Comparison of ENCODE assay signal across 31 cellular contexts in genomic region chr2:26466662-26467310, GRCh38. TPM values are rescaled to one million over a fixed set of nuclear protein-coding genes. Genes with fewer than 3 reads are reported as not detected.
"Had no signal": no experiment of that assay in that cellular context is flagged by ENCODE, and none has a peak within 500 bp of the region (broad histone marks: within the 10 kb centered on the region; RNA-seq: fewer than 3 reads in every experiment).

No MANE protein-coding gene starts in this region.

- H3K36me3 Mint-ChIP-seq: activated CD4-positive, alpha-beta memory T cell treated with anti-CD3 and anti-CD28 coated beads for 36 hours; WTC11 had no signal

- H3K4me1 ChIP-seq: SJSA1 had no signal

- H3K4me3 ChIP-seq: adrenal gland, SJSA1 had no signal

- H3K27me3 ChIP-seq: adrenal gland, SJSA1 had no signal

- H3K4me3 Mint-ChIP-seq: activated CD4-positive, alpha-beta memory T cell treated with anti-CD3 and anti-CD28 coated beads for 36 hours; activated CD4-positive, alpha-beta T cell treated with anti-CD3 and anti-CD28 coated beads, Interleukin-2, amount 10 ng/mL, durations not matched to agents 24 days and 14 days; activated naive CD8-positive, alpha-beta T cell treated with anti-CD3 and anti-CD28 coated beads, Interleukin-2, amount 10 ng/mL, durations not matched to agents 7 days and 5 days; activated T-helper 17 cell treated with anti-CD3 and anti-CD28 coated beads, Interleukin-2, amount 50 U/mL, for 72 hours; WTC11 had no signal

- H3K36me3 ChIP-seq: adrenal gland, SJSA1 had no signal

- H3K27ac ChIP-seq: adrenal gland, SJSA1 had no signal

- H3K9me3 ChIP-seq: adrenal gland had no signal

- H3K4me1 Mint-ChIP-seq: activated CD4-positive, alpha-beta T cell treated with anti-CD3 and anti-CD28 coated beads, Interleukin-2, amount 10 ng/mL, durations not matched to agents 24 days and 14 days; activated T-helper 17 cell treated with anti-CD3 and anti-CD28 coated beads, Interleukin-2, amount 50 U/mL, for 72 hours had no signal

- H3K27ac Mint-ChIP-seq: activated CD4-positive, alpha-beta memory T cell treated with anti-CD3 and anti-CD28 coated beads for 36 hours; activated CD4-positive, alpha-beta T cell treated with anti-CD3 and anti-CD28 coated beads, Interleukin-2, amount 10 ng/mL, durations not matched to agents 24 days and 14 days; activated naive CD8-positive, alpha-beta T cell treated with anti-CD3 and anti-CD28 coated beads, Interleukin-2, amount 10 ng/mL, durations not matched to agents 7 days and 5 days; activated T-helper 17 cell treated with anti-CD3 and anti-CD28 coated beads, Interleukin-2, amount 50 U/mL, for 72 hours; WTC11 had no signal

- H3K9me3 Mint-ChIP-seq: activated CD4-positive, alpha-beta T cell treated with anti-CD3 and anti-CD28 coated beads, Interleukin-2, amount 10 ng/mL, durations not matched to agents 24 days and 14 days; activated T-helper 17 cell treated with anti-CD3 and anti-CD28 coated beads, Interleukin-2, amount 50 U/mL, for 72 hours had no signal

- ATAC-seq: activated T-helper 17 cell treated with anti-CD3 and anti-CD28 coated beads, Interleukin-2, amount 50 U/mL, for 72 hours; Panc1; SK-N-SH treated with all-trans-retinoic acid at 6 μM for 48 hours; WTC11 had no signal

- DNase-seq: activated CD4-positive, alpha-beta memory T cell treated with anti-CD3 and anti-CD28 coated beads for 36 hours; activated CD4-positive, alpha-beta T cell treated with anti-CD3 and anti-CD28 coated beads, Interleukin-2, amount 10 ng/mL, durations not matched to agents 24 days and 14 days; activated CD4-positive, CD25-positive, alpha-beta regulatory T cell treated with anti-CD3 and anti-CD28 coated beads, Interleukin-2, amount 50 U/mL, for 72 hours; activated gamma-delta T cell; activated naive CD4-positive, alpha-beta T cell treated with anti-CD3 and anti-CD28 coated beads, Interleukin-2, amount 50 U/mL, for 16 hours; activated naive CD8-positive, alpha-beta T cell treated with anti-CD3 and anti-CD28 coated beads, Interleukin-2, amount 10 ng/mL, durations not matched to agents 7 days and 5 days; activated T-cell treated with anti-CD3 and anti-CD28 coated beads for 4 hours; activated T-cell treated with anti-CD3 and anti-CD28 coated beads, Interleukin-2, amount 50 U/mL, for 48 hours; anterior cingulate cortex; KG1; NCI-H1048; NCI-H1417; NCI-H1694; NCI-H2029; NCI-H2107; NCI-H2171 treated with DMSO at 0.1 percent for 48 hours; NCI-H226; NCI-H526 treated with DMSO at 0.1 percent for 48 hours; NK-92 treated with Interleukin-12 subunit alpha and Interleukin-12 subunit beta, amount 100 ng/mL, for 24 hours; OCI-M1; RPMI8226; SHP77; SW 1271 had no signal

- H3K27me3 Mint-ChIP-seq: activated CD4-positive, alpha-beta memory T cell treated with anti-CD3 and anti-CD28 coated beads for 36 hours; activated CD4-positive, alpha-beta T cell treated with anti-CD3 and anti-CD28 coated beads, Interleukin-2, amount 10 ng/mL, durations not matched to agents 24 days and 14 days; activated naive CD8-positive, alpha-beta T cell treated with anti-CD3 and anti-CD28 coated beads, Interleukin-2, amount 10 ng/mL, durations not matched to agents 7 days and 5 days; activated T-helper 17 cell treated with anti-CD3 and anti-CD28 coated beads, Interleukin-2, amount 50 U/mL, for 72 hours had no signal

RNA-seq across cellular contexts. Expression of gene OTOF, which starts 11.1 kb away (rescaled TPM):
- total RNA-seq: cardiac septum, NCI-H460, SJSA1 had no signal
